In the genomic region with DNA sequence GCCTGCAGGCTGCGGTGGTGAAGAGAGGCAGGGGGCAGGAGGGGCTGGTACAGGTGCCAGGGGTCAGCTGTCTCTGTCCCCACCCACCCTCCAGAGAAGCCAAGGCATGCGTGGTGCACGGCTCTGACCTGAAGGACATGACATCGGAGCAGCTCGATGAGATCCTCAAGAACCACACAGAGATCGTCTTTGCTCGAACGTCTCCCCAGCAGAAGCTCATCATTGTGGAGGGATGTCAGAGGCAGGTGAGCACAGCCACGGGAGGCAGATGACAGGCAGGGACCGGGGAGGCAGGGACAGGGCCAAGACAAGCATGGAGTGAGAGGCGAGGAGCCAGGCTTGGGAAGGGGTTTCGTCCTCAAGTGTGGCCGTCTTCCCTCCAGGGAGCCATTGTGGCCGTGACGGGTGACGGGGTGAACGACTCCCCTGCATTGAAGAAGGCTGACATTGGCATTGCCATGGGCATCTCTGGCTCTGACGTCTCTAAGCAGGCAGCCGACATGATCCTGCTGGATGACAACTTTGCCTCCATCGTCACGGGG, we compare ENCODE assay signal across 23 cellular contexts. TPM values are rescaled to one million over a fixed set of nuclear protein-coding genes. Genes with fewer than 3 reads are reported as not detected.
DNase-seq lines count a peak whose midpoint lies in the region; ATAC-seq and TF ChIP-seq lines count a peak whose summit lies in the region.
"Had no signal": no experiment of that assay in that cellular context is flagged by ENCODE, and none has a peak within 500 bp of the region (broad histone marks: within the 10 kb centered on the region; RNA-seq: fewer than 3 reads in every experiment).

No MANE protein-coding gene starts in this region.

- H3K9ac ChIP-seq in stomach smooth muscle (ENCODE audit: low read length in 2 of 2): no peak overlapping the region
- H3K9ac ChIP-seq: BLaER1 had no signal

- no peak for ATAC-seq in HG02852 (IDR thresholded peaks at IDR 0.05; ENCODE audit: unreplicated experiment)
- no peak for ATAC-seq in HG02938 (IDR thresholded peaks at IDR 0.05; ENCODE audit: unreplicated experiment)

- no peak overlapping the region for H3K4me3 ChIP-seq in H7 (ENCODE audit: insufficient read depth, low read depth, low read length)
- H3K4me3 ChIP-seq in stomach smooth muscle (ENCODE audit: low read length in 2 of 2): no peak overlapping the region
- H3K4me3 ChIP-seq: BLaER1, SJSA1 had no signal

- no peak overlapping the region for H3K4me3 Mint-ChIP-seq in chondrocyte (ENCODE audit: unreplicated experiment)
- H3K4me3 Mint-ChIP-seq: CD4-positive, CD25-positive, alpha-beta regulatory T cell had no signal

- no peaks in the 10 kb centered on the region for H3K9me3 Mint-ChIP-seq in chondrocyte (ENCODE audit: low read depth)

- H3K36me3 Mint-ChIP-seq in chondrocyte (ENCODE audit: low read depth): peaks cover 6% of the 10 kb centered on the region
- H3K36me3 Mint-ChIP-seq: CD4-positive, CD25-positive, alpha-beta regulatory T cell had no signal

- no peak overlapping the region for H3K27ac Mint-ChIP-seq in chondrocyte (ENCODE audit: unreplicated experiment)
- H3K27ac Mint-ChIP-seq: CD4-positive, CD25-positive, alpha-beta regulatory T cell had no signal

- no peak for TF ChIP-seq CTCF in chondrocyte (IDR thresholded peaks at IDR 0.05)

- peak; percentile 22 for DNase-seq in H7
- DNase-seq in mesenteric fat pad (ENCODE audit: low spot score): peak; percentile 72
- no peak for DNase-seq in GOT3 (lab: John Stamatoyannopoulos, UW)
- DNase-seq in chondrocyte (ENCODE audit: low spot score): no peak
- DNase-seq: CD4-positive, CD25-positive, alpha-beta regulatory T cell; DMS153; NCI-H1105; NCI-H146; NCI-H1930; NCI-H2107; NCI-H446; NCI-H524 treated with DMSO at 0.1 percent for 48 hours; NCI-H774; Right ventricle myocardium superior; RPMI8226 had no signal

- no peaks in the 10 kb centered on the region for H3K9me3 ChIP-seq in stomach smooth muscle (ENCODE audit: control insufficient read depth in 2 of 2, low read length in 2 of 2)
- H3K9me3 ChIP-seq: BLaER1, SJSA1 had no signal

- peaks cover 22% of the 10 kb centered on the region for H3K27me3 Mint-ChIP-seq in chondrocyte (ENCODE audit: low read depth)

- peaks cover 3% of the 10 kb centered on the region for H3K4me1 Mint-ChIP-seq in chondrocyte (ENCODE audit: low read depth)
- H3K4me1 Mint-ChIP-seq: CD4-positive, CD25-positive, alpha-beta regulatory T cell had no signal

- no peaks in the 10 kb centered on the region for H3K27me3 ChIP-seq in H7 (ENCODE audit: control insufficient read depth, insufficient read depth, low read length)
- H3K27me3 ChIP-seq in stomach smooth muscle (ENCODE audit: control insufficient read depth in 1 of 2, insufficient read depth in 2 of 2, low read length in 2 of 2): no peaks in the 10 kb centered on the region
- H3K27me3 ChIP-seq: BLaER1, SJSA1 had no signal

- peak overlapping the region; percentile 23 for H3K27ac ChIP-seq in cingulate gyrus (ENCODE audit: low read depth, low read length)
- H3K27ac ChIP-seq in stomach smooth muscle (ENCODE audit: low read length): peak overlapping the region; percentile 6
- H3K27ac ChIP-seq: BLaER1, SJSA1 had no signal

- H3K36me3 ChIP-seq in H7 (replicated peaks; ENCODE audit: control insufficient read depth, insufficient read depth, low read length) (peaks cover 3% of the 10 kb centered on the region), stomach smooth muscle (ENCODE audit: control insufficient read depth in 2 of 2, insufficient read depth in 2 of 2, low read length in 2 of 2) (peaks cover 62 to 66% of the 10 kb centered on the region in 2 donors)
- H3K36me3 ChIP-seq: BLaER1, SJSA1 had no signal

- H3K4me1 ChIP-seq in stomach smooth muscle (ENCODE audit: control insufficient read depth, insufficient read depth, low read length): peaks cover 24% of the 10 kb centered on the region
- H3K4me1 ChIP-seq: BLaER1, SJSA1 had no signal

RNA-seq across cellular contexts. Expression of a gene that starts 16.3 kb away (rescaled TPM):
- 0.73 and 0.74 TPM in 2 replicates for total RNA-seq in H7 (2014; rRNA removed; shearing (Covaris generic))
- 0.39 TPM for total RNA-seq in mesenteric fat pad
- total RNA-seq in chondrocyte: not detected in 3 replicates
- total RNA-seq: CD4-positive, CD25-positive, alpha-beta regulatory T cell; LHCN-M2; MCF 10A; SJSA1 had no signal

RNA-seq across cellular contexts. Expression of a gene that starts 19.6 kb away (rescaled TPM):
- total RNA-seq in H7 (2014; rRNA removed; shearing (Covaris generic)): 14.5 and 25.0 TPM in 2 replicates
- total RNA-seq in mesenteric fat pad (31.2 TPM), chondrocyte (1.3 to 3.9 TPM (median 2.9 TPM) in 3 replicates)
- total RNA-seq: CD4-positive, CD25-positive, alpha-beta regulatory T cell; MCF 10A had no signal

RNA-seq across cellular contexts. Expression of a gene that starts 36.7 kb away (rescaled TPM):
- total RNA-seq in H7 (2014; rRNA removed; shearing (Covaris generic)): 89.5 and 92.6 TPM in 2 replicates
- total RNA-seq in mesenteric fat pad: 20.4 TPM
- total RNA-seq in chondrocyte: 19.5 to 27.3 TPM (median 25.3 TPM) in 3 replicates

RNA-seq across cellular contexts. Expression of a gene that starts 53.8 kb away (rescaled TPM):
- 0.07 TPM in 1 of 2 replicates, not detected in the other for total RNA-seq in H7 (2014; rRNA removed; shearing (Covaris generic))
- not detected for total RNA-seq in mesenteric fat pad
- not detected in 3 replicates for total RNA-seq in chondrocyte
- total RNA-seq: CD4-positive, CD25-positive, alpha-beta regulatory T cell; LHCN-M2; Right ventricle myocardium superior; SJSA1 had no signal

RNA-seq across cellular contexts. Expression of a gene that starts 55.3 kb away (rescaled TPM):
- 4.2 and 4.4 TPM in 2 replicates for total RNA-seq in H7 (2014; rRNA removed; shearing (Covaris generic))
- total RNA-seq in mesenteric fat pad (0.39 TPM), chondrocyte (0.23 to 0.25 TPM in 2 of 3 replicates, not detected in the other)
- total RNA-seq: CD4-positive, CD25-positive, alpha-beta regulatory T cell; LHCN-M2; MCF 10A; SJSA1 had no signal

Comparison
In these comparisons a context has a peak if more than half of its experiments do, and no peak if none do; other contexts are left out.
1. DNase-seq: peak in H7 (single experiment) and mesenteric fat pad (single experiment); none in GOT3 (single experiment) and chondrocyte (single experiment).